In genomic region chrX:23907496-23908218, GRCh38 we compare ENCODE assay signal across 8 cellular contexts.
DNase-seq lines count a peak whose midpoint lies in the region; ATAC-seq and TF ChIP-seq lines count a peak whose summit lies in the region.

Gene APOO, minus strand, starts transcription at chrX:23907938. Its CDS starts 236 bp downstream, at chrX:23907702.
Gene CXorf58, plus strand, starts transcription at chrX:23908006. Its CDS starts 2,297 bp downstream, at chrX:23910303.

- H3K79me2 ChIP-seq in OCI-LY1 (ENCODE audit: insufficient read depth, low read length), result no peaks in the 10 kb centered on the region

- DNase-seq in DMS114 treated with DMSO at 0.1 percent for 48 hours (lab: John Stamatoyannopoulos, UW; ENCODE audit: unreplicated experiment) (peak; percentile 87), HuH-7.5 (ENCODE audit: low spot score) (peak; percentile 61), activated T-cell treated with anti-CD3 and anti-CD28 coated beads for 24 hours (ENCODE audit: low read depth) (peak; percentile 83), epithelial cell of esophagus (ENCODE audit: low read depth) (peak; percentile 91)
- DNase-seq in stimulated activated CD8-positive, alpha-beta memory T cell treated with anti-CD3 and anti-CD28 coated beads, Interleukin-7, amount 100 ng/mL, for 1 hour (ENCODE audit: low read depth in 2 of 2), result peak; percentile 73 to 79

- H3K4me1 ChIP-seq in OCI-LY1 (ENCODE audit: insufficient read depth, low read length, severe bottlenecking) (peaks cover 24% of the 10 kb centered on the region), mucosa of rectum (ENCODE audit: control insufficient read depth in 2 of 2, insufficient read depth in 2 of 2, low read length in 2 of 2) (peaks cover 0 to 8% of the 10 kb centered on the region in 2 donors)

- peak within 1 kb of the TSS; percentile 93 for H3K4me2 ChIP-seq in OCI-LY1 (ENCODE audit: low read length)

- peak; percentile 60 for TF ChIP-seq CTCF in OCI-LY1 (IDR thresholded peaks at IDR 0.05; ENCODE audit: low read length)
- peak; percentile 73 for TF ChIP-seq CTCF in epithelial cell of esophagus (IDR thresholded peaks at IDR 0.05; ENCODE audit: insufficient read depth, low read depth, low read length, missing control alignments)

- H2AFZ ChIP-seq in OCI-LY1 (ENCODE audit: low read length), result peak within 1 kb of the TSS; percentile 100

- H3K9ac ChIP-seq in OCI-LY1 (ENCODE audit: low read length), result peak within 1 kb of the TSS; percentile 98
- H3K9ac ChIP-seq in mucosa of rectum (ENCODE audit: low read depth in 1 of 2, low read length in 2 of 2), result peak within 1 kb of the TSS; percentile 76 to 79

- peak within 1 kb of the TSS; percentile 90 for H3K27ac ChIP-seq in OCI-LY1 (ENCODE audit: low read depth, low read length, poor library complexity, severe bottlenecking)
- peak within 1 kb of the TSS; percentile 87 to 91 for H3K27ac ChIP-seq in mucosa of rectum (ENCODE audit: low read depth in 2 of 2, low read length in 2 of 2)

- H3K36me3 ChIP-seq in OCI-LY1 (ENCODE audit: insufficient read depth, low read length) (no peaks in the 10 kb centered on the region), mucosa of rectum (ENCODE audit: control insufficient read depth in 2 of 2, insufficient read depth in 2 of 2, low read length in 2 of 2) (no peaks in the 10 kb centered on the region)

- no peaks in the 10 kb centered on the region for H4K20me1 ChIP-seq in OCI-LY1 (ENCODE audit: insufficient read depth, low read length)

- H3K9me3 ChIP-seq in OCI-LY1 (ENCODE audit: low read length) (no peaks in the 10 kb centered on the region), mucosa of rectum (ENCODE audit: control insufficient read depth in 2 of 2, low read length in 2 of 2) (no peaks in the 10 kb centered on the region)

- no peaks in the 10 kb centered on the region for H3K27me3 ChIP-seq in OCI-LY1 (ENCODE audit: insufficient read depth, low read length)
- no peaks in the 10 kb centered on the region for H3K27me3 ChIP-seq in mucosa of rectum (ENCODE audit: control insufficient read depth in 2 of 2, insufficient read depth in 2 of 2, low read length in 2 of 2)

- H3K9me2 ChIP-seq in OCI-LY1 (ENCODE audit: low read depth, low read length), result no peaks in the 10 kb centered on the region

- peak; percentile 87 for ATAC-seq in GM21526 (IDR thresholded peaks at IDR 0.05; ENCODE audit: low FRiP score, unreplicated experiment)

- H3F3A ChIP-seq in OCI-LY1 (ENCODE audit: insufficient read depth, low read length), result no peaks in the 10 kb centered on the region

- H3K4me3 ChIP-seq in OCI-LY1 (ENCODE audit: low read depth, low read length, poor library complexity, severe bottlenecking) (peak within 1 kb of the TSS; percentile 90), epithelial cell of esophagus (ENCODE audit: low read length) (peak within 1 kb of the TSS; percentile 64), mucosa of rectum (ENCODE audit: low read length in 2 of 2) (peak within 1 kb of the TSS; percentile 71 to 75)

Comparison
In these comparisons a context has a peak if more than half of its experiments do, and no peak if none do; other contexts are left out.
1. Peak in every context shown above with its lines: DNase-seq, ATAC-seq, H3K4me3 ChIP-seq and H3K27ac ChIP-seq.